In the genomic region with DNA sequence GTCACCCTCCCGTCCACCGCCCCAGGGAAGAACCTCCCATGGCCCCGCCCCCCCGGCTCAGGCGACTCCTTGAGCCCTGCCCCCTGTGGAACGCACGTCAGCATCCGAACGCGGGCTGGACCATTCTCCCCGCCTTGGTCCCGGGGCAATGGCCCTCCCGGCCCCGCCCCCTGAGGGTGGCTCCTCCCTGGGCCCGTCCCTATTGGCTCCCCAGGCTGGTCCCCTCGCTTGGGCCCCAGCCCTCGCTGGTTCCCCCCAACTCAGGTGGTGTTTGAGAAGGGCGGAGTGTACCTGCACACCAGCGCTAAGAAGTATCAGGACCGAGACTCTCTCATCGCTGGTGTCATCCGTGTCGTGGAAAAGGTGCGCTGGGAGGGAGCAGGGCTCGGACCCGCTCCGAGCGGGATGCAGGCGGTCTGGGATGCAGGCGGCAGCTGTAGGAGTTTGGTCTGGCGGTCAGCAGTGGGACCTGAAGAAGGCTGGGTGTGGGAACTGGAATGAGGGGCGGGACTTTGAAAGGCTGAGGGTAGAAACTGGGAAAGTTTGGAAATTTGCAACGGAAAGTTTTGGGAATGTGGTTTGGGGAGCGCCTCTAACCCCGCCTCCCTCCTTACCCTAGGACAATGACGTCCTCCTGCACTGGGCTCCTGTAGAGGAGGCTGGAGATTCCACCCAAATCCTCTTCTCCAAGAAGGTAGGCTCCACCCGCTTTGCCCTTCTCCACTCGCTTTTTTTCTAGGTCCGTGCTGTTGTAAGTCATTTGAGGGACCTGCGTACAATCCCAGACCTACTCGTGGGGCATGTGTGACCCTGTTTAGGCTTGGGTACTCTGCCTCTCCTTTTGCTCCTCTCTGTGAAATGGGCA, we compare ENCODE assay signal across 8 cellular contexts. TPM values are rescaled to one million over a fixed set of nuclear protein-coding genes. Genes with fewer than 3 reads are reported as not detected.
DNase-seq lines count a peak whose midpoint lies in the region; ATAC-seq, FAIRE-seq and TF ChIP-seq lines count a peak whose summit lies in the region.

No MANE protein-coding gene starts in this region.

- CTCF ChIA-PET in endothelial cell of umbilical vein (lab: Charles Lee): interaction anchor here (1.6 kb wide), 1 partner anchor 10 kb away, joined by 4 read pairs; the partner anchor contains the start of gene PNKP

- no peak for TF ChIP-seq POLR2A in endothelial cell of umbilical vein (IDR thresholded peaks at IDR 0.05; ENCODE audit: low read depth, low read length)

- H3K9ac ChIP-seq in endothelial cell of umbilical vein (replicated peaks; ENCODE audit: extremely low read depth, insufficient read depth, low read length): peak overlapping the region; percentile 91

- peak overlapping the region; percentile 83 for H3K4me2 ChIP-seq in endothelial cell of umbilical vein (ENCODE audit: insufficient read depth, low read length)

- intact Hi-C loops in endothelial cell of umbilical vein (cut with micrococcal nuclease): loop anchor here (1.0 to 5.0 kb wide), 8 partner anchors 9 to 506 kb away; partner anchors contain the start of genes ALDH16A1, ATF5, FUZ and NUP62

- peaks cover 14% of the 10 kb centered on the region for H3K4me1 ChIP-seq in endothelial cell of umbilical vein (ENCODE audit: control insufficient read depth, extremely low read depth, insufficient read depth, low read length)

- peak; percentile 97 for DNase-seq in D341Med (ENCODE audit: low spot score)
- DNase-seq in HT-29 (ENCODE audit: low spot score): peak; percentile 100
- peak; percentile 93 to 95 for DNase-seq in NOMO-1 (lab: John Stamatoyannopoulos, UW; ENCODE audit: unreplicated experiment in 2 of 2)
- peak; percentile 97 for DNase-seq in activated CD8-positive, alpha-beta memory T cell treated with anti-CD3 and anti-CD28 coated beads, Interleukin-2, amount 50 U/mL, for 4 hours
- DNase-seq in endothelial cell of umbilical vein (ENCODE audit: low read depth, low spot score): peak; percentile 97
- DNase-seq in middle frontal gyrus (ENCODE audit: extremely low spot score, low spot score): peak; percentile 83
- DNase-seq in stimulated activated CD8-positive, alpha-beta memory T cell treated with anti-CD3 and anti-CD28 coated beads, Interleukin-2, amount 100 ng/mL, for 48 hours (ENCODE audit: low read depth in 2 of 2): peak; percentile 99

- H3K27ac ChIP-seq in endothelial cell of umbilical vein (ENCODE audit: insufficient read depth, low read depth, low read length): peak overlapping the region; percentile 84

- no peaks in the 10 kb centered on the region for H4K20me1 ChIP-seq in endothelial cell of umbilical vein (replicated peaks; ENCODE audit: control insufficient read depth, extremely low read depth, insufficient read depth, low read length)

- dilution Hi-C loops in endothelial cell of umbilical vein (cut with MboI; ENCODE audit: extremely low pct_ligation_motif_present, low sequenced_read_pairs): no loop called here

- H3K4me3 ChIP-seq in endothelial cell of umbilical vein (replicated peaks in 1 of 3; ENCODE audit: insufficient read depth in 1 of 3, low read depth in 1 of 3, low read length in 3 of 3): peak overlapping the region; percentile 33 to 81 (median 70)

- ATAC-seq in GM21381 (IDR thresholded peaks at IDR 0.05; ENCODE audit: unreplicated experiment): peak; percentile 40

- no peak for FAIRE-seq in endothelial cell of umbilical vein (lab: Jason Lieb, UNC)

- no peaks in the 10 kb centered on the region for H3K27me3 ChIP-seq in endothelial cell of umbilical vein (ENCODE audit: control insufficient read depth in 2 of 2, insufficient read depth in 2 of 2, low read length in 2 of 2)

- no peak for TF ChIP-seq CTCF in endothelial cell of umbilical vein (IDR thresholded peaks at IDR 0.05; ENCODE audit: extremely low read depth in 1 of 2, insufficient read depth in 1 of 2, low read depth in 1 of 2, low read length in 2 of 2)

- H3K9me3 ChIP-seq in endothelial cell of umbilical vein (replicated peaks; ENCODE audit: control insufficient read depth, insufficient read depth, low read length): no peaks in the 10 kb centered on the region

- peaks cover 18% of the 10 kb centered on the region for H3K79me2 ChIP-seq in endothelial cell of umbilical vein (ENCODE audit: control insufficient read depth, insufficient read depth, low read length)

- TSS peak; percentile 34 for BruUV-seq in endothelial cell of umbilical vein (replicated peaks; lab: Mats Ljungman, UMichigan)

- H3K9me1 ChIP-seq in endothelial cell of umbilical vein (replicated peaks; ENCODE audit: control insufficient read depth, extremely low read depth, insufficient read depth, low read length): no peaks in the 10 kb centered on the region

- POLR2A ChIA-PET in endothelial cell of umbilical vein (lab: Charles Lee): no interaction called here

- H3K36me3 ChIP-seq in endothelial cell of umbilical vein (ENCODE audit: control insufficient read depth in 2 of 2, extremely low read depth in 1 of 2, insufficient read depth in 2 of 2, low read length in 2 of 2): peaks cover 6 to 30% of the 10 kb centered on the region in 2 experiments

- H2AFZ ChIP-seq in endothelial cell of umbilical vein (ENCODE audit: low read depth, low read length): peak overlapping the region; percentile 82

TF ChIP-seq in endothelial cell of umbilical vein, 7 proteins besides CTCF, POLR2A, EP300 and RAD21 (continues in another document):
- TF ChIP-seq GATA2 (IDR thresholded peaks at IDR 0.05; ENCODE audit: insufficient read depth, insufficient read length, low read depth, low read length) (no peak), POLR2AphosphoS5 (IDR thresholded peaks at IDR 0.05; ENCODE audit: insufficient read depth, low read depth, low read length) (no peak), EZH2 (IDR thresholded peaks at IDR 0.05; ENCODE audit: borderline replicate concordance, low read depth, low read length, severe bottlenecking) (no peak), FOS (IDR thresholded peaks at IDR 0.05; ENCODE audit: borderline replicate concordance, insufficient read depth, low read length) (no peak), JUN (IDR thresholded peaks at IDR 0.05; ENCODE audit: borderline replicate concordance, insufficient read depth, insufficient read length, low read depth) (no peak)

RNA-seq across cellular contexts. Expression of gene TBC1D17, which starts 0.6 kb away (rescaled TPM):
- total RNA-seq in HT-29 (2014; rRNA removed; shearing (Covaris generic)): 34.5 and 38.4 TPM in 2 replicates
- total RNA-seq in endothelial cell of umbilical vein: 36.1 and 39.3 TPM in 2 replicates
- polyA plus RNA-seq in endothelial cell of umbilical vein: 34.2 and 37.4 TPM in 2 replicates
- polyA plus RNA-seq in endothelial cell of umbilical vein (2011; cell fraction: cytosol; rRNA removed): 25.8 and 33.1 TPM in 2 replicates
- polyA plus RNA-seq in endothelial cell of umbilical vein (2011; cell fraction: nucleus; rRNA removed): 38.7 and 57.3 TPM in 2 replicates
- polyA plus RNA-seq in endothelial cell of umbilical vein (2012): 31.3 and 35.6 TPM in 2 replicates
- polyA minus RNA-seq in endothelial cell of umbilical vein: 18.3 and 23.3 TPM in 2 replicates
- polyA minus RNA-seq in endothelial cell of umbilical vein (2011; cell fraction: cytosol; rRNA and poly(A)+ RNA removed): 11.8 TPM
- polyA minus RNA-seq in endothelial cell of umbilical vein (2011; cell fraction: nucleus; rRNA and poly(A)+ RNA removed): 16.7 and 21.3 TPM in 2 replicates

RNA-seq across cellular contexts. Expression of gene AKT1S1, which starts 1.0 kb away (rescaled TPM):
- total RNA-seq in HT-29 (2014; rRNA removed; shearing (Covaris generic)): 89.9 and 96.4 TPM in 2 replicates
- total RNA-seq in endothelial cell of umbilical vein: 61.9 and 64.2 TPM in 2 replicates
- polyA plus RNA-seq in endothelial cell of umbilical vein: 68.3 and 76.8 TPM in 2 replicates
- 40.2 and 49.3 TPM in 2 replicates for polyA plus RNA-seq in endothelial cell of umbilical vein (2011; cell fraction: cytosol; rRNA removed)
- 59.7 and 65.1 TPM in 2 replicates for polyA plus RNA-seq in endothelial cell of umbilical vein (2011; cell fraction: nucleus; rRNA removed)
- polyA plus RNA-seq in endothelial cell of umbilical vein (2012): 36.2 and 63.1 TPM in 2 replicates
- 20.8 and 26.9 TPM in 2 replicates for polyA minus RNA-seq in endothelial cell of umbilical vein
- 41.1 TPM for polyA minus RNA-seq in endothelial cell of umbilical vein (2011; cell fraction: cytosol; rRNA and poly(A)+ RNA removed)
- polyA minus RNA-seq in endothelial cell of umbilical vein (2011; cell fraction: nucleus; rRNA and poly(A)+ RNA removed): 25.5 and 31.2 TPM in 2 replicates

RNA-seq across cellular contexts. Expression of gene PNKP, which starts 10.7 kb away (rescaled TPM):
- total RNA-seq in HT-29 (2014; rRNA removed; shearing (Covaris generic)): 215 and 243 TPM in 2 replicates
- total RNA-seq in endothelial cell of umbilical vein: 112 and 114 TPM in 2 replicates
- polyA plus RNA-seq in endothelial cell of umbilical vein: 39.4 and 48.4 TPM in 2 replicates
- 15.1 and 23.9 TPM in 2 replicates for polyA plus RNA-seq in endothelial cell of umbilical vein (2011; cell fraction: cytosol; rRNA removed)
- 204 and 217 TPM in 2 replicates for polyA plus RNA-seq in endothelial cell of umbilical vein (2011; cell fraction: nucleus; rRNA removed)
- 40.6 and 46.0 TPM in 2 replicates for polyA plus RNA-seq in endothelial cell of umbilical vein (2012)
- polyA minus RNA-seq in endothelial cell of umbilical vein: 18.4 and 25.4 TPM in 2 replicates
- 20.7 TPM for polyA minus RNA-seq in endothelial cell of umbilical vein (2011; cell fraction: cytosol; rRNA and poly(A)+ RNA removed)
- polyA minus RNA-seq in endothelial cell of umbilical vein (2011; cell fraction: nucleus; rRNA and poly(A)+ RNA removed): 49.5 and 90.5 TPM in 2 replicates

RNA-seq across cellular contexts. Expression of gene IL4I1, which starts 18.6 kb away (rescaled TPM):
- total RNA-seq in HT-29 (2014; rRNA removed; shearing (Covaris generic)): 1.1 and 2.3 TPM in 2 replicates
- 5.6 and 9.1 TPM in 2 replicates for total RNA-seq in endothelial cell of umbilical vein
- polyA plus RNA-seq in endothelial cell of umbilical vein: 5.0 and 7.4 TPM in 2 replicates
- polyA plus RNA-seq in endothelial cell of umbilical vein (2011; cell fraction: cytosol; rRNA removed): 2.5 and 4.7 TPM in 2 replicates
- 1.9 and 4.1 TPM in 2 replicates for polyA plus RNA-seq in endothelial cell of umbilical vein (2011; cell fraction: nucleus; rRNA removed)
- 5.7 and 10.8 TPM in 2 replicates for polyA plus RNA-seq in endothelial cell of umbilical vein (2012)
- polyA minus RNA-seq in endothelial cell of umbilical vein: 5.0 and 5.3 TPM in 2 replicates
- not detected for polyA minus RNA-seq in endothelial cell of umbilical vein (2011; cell fraction: cytosol; rRNA and poly(A)+ RNA removed)
- polyA minus RNA-seq in endothelial cell of umbilical vein (2011; cell fraction: nucleus; rRNA and poly(A)+ RNA removed): 0.96 and 1.8 TPM in 2 replicates

RNA-seq across cellular contexts. Expression of gene PTOV1, which starts 27.2 kb away (rescaled TPM):
- total RNA-seq in HT-29 (2014; rRNA removed; shearing (Covaris generic)): 188 and 218 TPM in 2 replicates
- total RNA-seq in endothelial cell of umbilical vein: 184 and 187 TPM in 2 replicates
- 116 and 125 TPM in 2 replicates for polyA plus RNA-seq in endothelial cell of umbilical vein
- polyA plus RNA-seq in endothelial cell of umbilical vein (2011; cell fraction: cytosol; rRNA removed): 93.1 and 118 TPM in 2 replicates
- polyA plus RNA-seq in endothelial cell of umbilical vein (2011; cell fraction: nucleus; rRNA removed): 257 and 302 TPM in 2 replicates
- 96.0 and 145 TPM in 2 replicates for polyA plus RNA-seq in endothelial cell of umbilical vein (2012)
- 55.3 and 80.9 TPM in 2 replicates for polyA minus RNA-seq in endothelial cell of umbilical vein
- 56.8 TPM for polyA minus RNA-seq in endothelial cell of umbilical vein (2011; cell fraction: cytosol; rRNA and poly(A)+ RNA removed)
- polyA minus RNA-seq in endothelial cell of umbilical vein (2011; cell fraction: nucleus; rRNA and poly(A)+ RNA removed): 61.0 and 83.2 TPM in 2 replicates

Comparison
In these comparisons a context has a peak if more than half of its experiments do, and no peak if none do; other contexts are left out.
1. Peak in every context shown above with its lines: DNase-seq, ATAC-seq, H3K4me3 ChIP-seq and H3K27ac ChIP-seq.